ENCODE assay signal across 33 cellular contexts in the genomic region with DNA sequence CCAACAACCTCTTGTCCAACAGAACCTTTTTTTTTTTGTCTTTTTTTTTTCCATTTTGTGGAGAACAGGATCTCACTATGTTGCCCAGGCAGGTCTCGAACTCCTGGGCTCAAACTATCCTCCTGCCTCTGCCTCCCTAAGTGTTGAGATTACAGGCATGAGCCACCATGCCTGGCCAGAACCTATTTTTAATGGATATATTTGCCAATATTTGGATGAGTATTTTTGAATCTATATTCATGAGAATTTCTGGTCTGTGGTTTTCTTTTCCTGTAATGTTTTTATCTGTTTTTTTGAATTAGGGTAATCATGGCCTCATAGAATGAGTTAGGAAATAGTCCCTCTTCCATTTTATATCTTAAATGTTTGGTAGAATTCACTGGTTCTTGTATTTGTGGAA.
"Had no signal": no experiment of that assay in that cellular context is flagged by ENCODE, and none has a peak within 500 bp of the region (broad histone marks: within the 10 kb centered on the region; RNA-seq: fewer than 3 reads in every experiment).

No MANE protein-coding gene starts in this region.

- DNase-seq: activated effector memory CD4-positive, alpha-beta T cell treated with anti-CD3 and anti-CD28 coated beads, Interleukin-2, amount 50 U/mL, for 16 hours; activated effector memory CD4-positive, alpha-beta T cell treated with Interleukin-2 at 50 U/mL for 16 hours; activated gamma-delta T cell; activated gamma-delta T cell treated with Interleukin-2 at 50 U/mL for 16 hours; activated naive CD4-positive, alpha-beta T cell; activated naive CD4-positive, alpha-beta T cell treated with anti-CD3 and anti-CD28 coated beads for 36 hours; activated naive CD4-positive, alpha-beta T cell treated with anti-CD3 and anti-CD28 coated beads, Interleukin-2, amount 10 ng/mL, durations not matched to agents 7 days and 5 days; activated naive CD4-positive, alpha-beta T cell treated with anti-CD3 and anti-CD28 coated beads, Interleukin-2, amount 50 U/mL, for 16 hours; activated naive CD4-positive, alpha-beta T cell treated with Interleukin-2 at 50 U/mL for 16 hours; activated naive CD8-positive, alpha-beta T cell treated with anti-CD3 and anti-CD28 coated beads for 36 hours; activated naive CD8-positive, alpha-beta T cell treated with anti-CD3 and anti-CD28 coated beads, Interleukin-2, amount 10 ng/mL, durations not matched to agents 7 days and 5 days; activated naive CD8-positive, alpha-beta T cell treated with anti-CD3 and anti-CD28 coated beads, Interleukin-2, amount 50 U/mL, for 24 hours; activated T-cell treated with anti-CD3 and anti-CD28 coated beads for 4 hours; activated T-cell treated with anti-CD3 and anti-CD28 coated beads, Interleukin-2, amount 50 U/mL, for 1 hour; activated T-cell treated with anti-CD3 and anti-CD28 coated beads, Interleukin-2, amount 50 U/mL, for 24 hours; activated T-cell treated with anti-CD3 and anti-CD28 coated beads, Interleukin-2, amount 50 U/mL, for 4 hours; activated T-cell treated with anti-CD3 and anti-CD28 coated beads, Interleukin-2, amount 50 U/mL, for 48 hours; activated T-cell treated with anti-CD3 and anti-CD28 coated beads, Interleukin-2, amount 50 U/mL, for 72 hours; adrenal gland; amniotic stem cell; amygdala; anterior cingulate cortex; aorta; body of pancreas; brain microvascular endothelial cell; caudate nucleus; central memory CD4-positive, alpha-beta T cell; cerebellar nuclear complex had no signal

- ATAC-seq: activated naive CD4-positive, alpha-beta T cell treated with anti-CD3 and anti-CD28 coated beads, Interleukin-2, amount 50 U/mL, for 72 hours; activated naive CD8-positive, alpha-beta T cell treated with anti-CD3 and anti-CD28 coated beads, Interleukin-2, amount 50 U/mL, for 24 hours; activated T-cell treated with anti-CD3 and anti-CD28 coated beads, Interleukin-2, amount 50 U/mL, for 4 hours; activated T-cell treated with anti-CD3 and anti-CD28 coated beads, Interleukin-2, amount 50 U/mL, for 72 hours; activated T-helper 17 cell treated with anti-CD3 and anti-CD28 coated beads, Interleukin-2, amount 50 U/mL, for 72 hours; body of pancreas had no signal

- H3K27me3 ChIP-seq: adrenal gland, ascending aorta, body of pancreas, brain microvascular endothelial cell, breast epithelium, cardiac muscle cell had no signal

- H3K4me1 ChIP-seq: adrenal gland, ascending aorta, body of pancreas, breast epithelium had no signal

- H3K27ac ChIP-seq: adrenal gland, ascending aorta, body of pancreas, brain microvascular endothelial cell, breast epithelium, cardiac muscle cell had no signal

- H3K36me3 ChIP-seq: adrenal gland, ascending aorta, brain microvascular endothelial cell, breast epithelium, cardiac muscle cell had no signal

- H3K9me3 ChIP-seq: adrenal gland, ascending aorta, body of pancreas, breast epithelium had no signal

- H3K4me3 ChIP-seq: adrenal gland, ascending aorta, body of pancreas, breast epithelium, cardiac muscle cell had no signal
